In the genomic region with DNA sequence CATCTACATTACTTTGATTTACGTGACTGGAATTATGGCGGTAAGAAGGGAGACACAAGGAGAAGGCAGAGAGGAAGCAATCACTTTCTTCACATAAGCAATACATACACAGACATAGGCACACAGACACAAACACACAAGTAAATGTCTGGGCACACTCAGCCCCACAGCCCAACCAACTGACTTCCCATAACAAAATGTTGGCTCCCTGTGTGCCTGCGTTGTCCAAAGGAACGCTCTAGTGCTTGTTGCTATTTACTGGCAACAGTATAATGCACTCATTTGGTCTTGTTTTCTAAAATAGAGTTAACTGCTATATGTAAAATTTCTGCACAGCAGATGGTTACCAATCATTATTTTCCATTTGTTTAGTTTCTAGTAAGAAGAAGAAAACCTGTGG, we compare ENCODE assay signal across 25 cellular contexts. TPM values are rescaled to one million over a fixed set of nuclear protein-coding genes. Genes with fewer than 3 reads are reported as not detected.
"Had no signal": no experiment of that assay in that cellular context is flagged by ENCODE, and none has a peak within 500 bp of the region (broad histone marks: within the 10 kb centered on the region; RNA-seq: fewer than 3 reads in every experiment).

No MANE protein-coding gene starts in this region.

- H3K79me2 ChIP-seq: parathyroid adenoma had no signal

- DNase-seq: activated CD4-positive, alpha-beta T cell treated with anti-CD3 and anti-CD28 coated beads, Interleukin-2, amount 10 ng/mL, durations not matched to agents 7 days and 5 days; activated CD4-positive, CD25-positive, alpha-beta regulatory T cell treated with anti-CD3 and anti-CD28 coated beads, Interleukin-2, amount 50 U/mL, for 72 hours; activated CD8-positive, alpha-beta memory T cell treated with anti-CD3 and anti-CD28 coated beads, Interleukin-2, amount 10 ng/mL, durations not matched to agents 7 days and 5 days; activated CD8-positive, alpha-beta T cell treated with anti-CD3 and anti-CD28 coated beads for 36 hours; activated gamma-delta T cell; activated naive CD4-positive, alpha-beta T cell treated with anti-CD3 and anti-CD28 coated beads, Interleukin-2, amount 50 U/mL, for 16 hours; activated naive CD8-positive, alpha-beta T cell treated with anti-CD3 and anti-CD28 coated beads, Interleukin-2, amount 50 U/mL, for 24 hours; activated T-cell treated with anti-CD3 and anti-CD28 coated beads for 4 hours; central memory CD4-positive, alpha-beta T cell; colonic mucosa; glutamatergic neuron; natural killer cell; sigmoid colon; SJCRH30; stimulated activated CD4-positive, alpha-beta T cell treated with anti-CD3 and anti-CD28 coated beads, Interleukin-2, amount 100 ng/mL, for 48 hours; stimulated activated CD8-positive, alpha-beta memory T cell treated with anti-CD3 and anti-CD28 coated beads, Interleukin-4, amount 100 ng/mL, for 48 hours; stimulated activated naive B cell treated with anti-CD40 and anti-IgM and Interleukin-4, amounts not matched to agents 10 μg/mL and 1 μg/mL and 100 μg/mL, for 72 hours; T-cell; upper lobe of right lung had no signal

- H3K9me3 Mint-ChIP-seq: activated CD4-positive, alpha-beta T cell treated with anti-CD3 and anti-CD28 coated beads, Interleukin-2, amount 10 ng/mL, durations not matched to agents 7 days and 5 days; activated CD8-positive, alpha-beta T cell treated with anti-CD3 and anti-CD28 coated beads for 36 hours; stimulated activated naive B cell treated with anti-CD40 and anti-IgM and Interleukin-4, amounts not matched to agents 10 μg/mL and 1 μg/mL and 100 μg/mL, for 72 hours; T-helper 2 cell treated with Interferon-gamma antibody and Interleukin-4, amounts not matched to agents 5 μg/mL and 100 μg/mL, for 36 hours had no signal

- H3K4me1 ChIP-seq: colonic mucosa, upper lobe of right lung had no signal

- H3K4me3 Mint-ChIP-seq: activated CD4-positive, alpha-beta T cell treated with anti-CD3 and anti-CD28 coated beads, Interleukin-2, amount 10 ng/mL, durations not matched to agents 7 days and 5 days; activated CD8-positive, alpha-beta memory T cell treated with anti-CD3 and anti-CD28 coated beads, Interleukin-2, amount 10 ng/mL, durations not matched to agents 7 days and 5 days; activated CD8-positive, alpha-beta T cell treated with anti-CD3 and anti-CD28 coated beads for 36 hours; activated naive CD8-positive, alpha-beta T cell treated with anti-CD3 and anti-CD28 coated beads, Interleukin-2, amount 50 U/mL, for 24 hours; natural killer cell; stimulated activated naive B cell treated with anti-CD40 and anti-IgM and Interleukin-4, amounts not matched to agents 10 μg/mL and 1 μg/mL and 100 μg/mL, for 72 hours; T-cell; T-helper 2 cell treated with Interferon-gamma antibody and Interleukin-4, amounts not matched to agents 5 μg/mL and 100 μg/mL, for 36 hours had no signal

- H3K36me3 Mint-ChIP-seq: activated CD8-positive, alpha-beta memory T cell treated with anti-CD3 and anti-CD28 coated beads, Interleukin-2, amount 10 ng/mL, durations not matched to agents 7 days and 5 days; natural killer cell; stimulated activated naive B cell treated with anti-CD40 and anti-IgM and Interleukin-4, amounts not matched to agents 10 μg/mL and 1 μg/mL and 100 μg/mL, for 72 hours; T-cell had no signal

- H3K27ac ChIP-seq: colonic mucosa, neutrophil, parathyroid adenoma, sigmoid colon, SJCRH30, upper lobe of right lung, VCaP had no signal

- H3K4me1 Mint-ChIP-seq: activated CD4-positive, alpha-beta T cell treated with anti-CD3 and anti-CD28 coated beads, Interleukin-2, amount 10 ng/mL, durations not matched to agents 7 days and 5 days; activated CD8-positive, alpha-beta memory T cell treated with anti-CD3 and anti-CD28 coated beads, Interleukin-2, amount 10 ng/mL, durations not matched to agents 7 days and 5 days; activated naive CD8-positive, alpha-beta T cell treated with anti-CD3 and anti-CD28 coated beads, Interleukin-2, amount 50 U/mL, for 24 hours; natural killer cell; stimulated activated naive B cell treated with anti-CD40 and anti-IgM and Interleukin-4, amounts not matched to agents 10 μg/mL and 1 μg/mL and 100 μg/mL, for 72 hours; T-cell had no signal

- H3K27me3 ChIP-seq: colonic mucosa, neutrophil, sigmoid colon, SJCRH30, upper lobe of right lung had no signal

- H3K4me2 ChIP-seq: smooth muscle cell had no signal

- H3K4me3 ChIP-seq: colonic mucosa, lung, sigmoid colon, SJCRH30, smooth muscle cell, upper lobe of right lung had no signal

- H3K36me3 ChIP-seq: colonic mucosa, neutrophil, sigmoid colon, SJCRH30, upper lobe of right lung had no signal

- H3K27ac Mint-ChIP-seq: activated CD4-positive, alpha-beta T cell treated with anti-CD3 and anti-CD28 coated beads, Interleukin-2, amount 10 ng/mL, durations not matched to agents 7 days and 5 days; activated CD8-positive, alpha-beta memory T cell treated with anti-CD3 and anti-CD28 coated beads, Interleukin-2, amount 10 ng/mL, durations not matched to agents 7 days and 5 days; activated CD8-positive, alpha-beta T cell treated with anti-CD3 and anti-CD28 coated beads for 36 hours; activated naive CD8-positive, alpha-beta T cell treated with anti-CD3 and anti-CD28 coated beads, Interleukin-2, amount 50 U/mL, for 24 hours; natural killer cell; stimulated activated naive B cell treated with anti-CD40 and anti-IgM and Interleukin-4, amounts not matched to agents 10 μg/mL and 1 μg/mL and 100 μg/mL, for 72 hours; T-cell; T-helper 2 cell treated with Interferon-gamma antibody and Interleukin-4, amounts not matched to agents 5 μg/mL and 100 μg/mL, for 36 hours had no signal

- H3K9me3 ChIP-seq: colonic mucosa, neutrophil, sigmoid colon, SJCRH30, upper lobe of right lung had no signal

- H2AFZ ChIP-seq: parathyroid adenoma had no signal

- ATAC-seq: activated CD8-positive, alpha-beta memory T cell treated with anti-CD3 and anti-CD28 coated beads, Interleukin-2, amount 10 ng/mL, durations not matched to agents 7 days and 5 days; activated CD8-positive, alpha-beta T cell treated with anti-CD3 and anti-CD28 coated beads for 36 hours; activated naive CD8-positive, alpha-beta T cell treated with anti-CD3 and anti-CD28 coated beads, Interleukin-2, amount 50 U/mL, for 24 hours; natural killer cell; stimulated activated naive B cell treated with anti-CD40 and anti-IgM and Interleukin-4, amounts not matched to agents 10 μg/mL and 1 μg/mL and 100 μg/mL, for 72 hours; T-cell; upper lobe of right lung had no signal

- H3K9ac ChIP-seq: parathyroid adenoma had no signal

- H3K27me3 Mint-ChIP-seq: activated CD4-positive, alpha-beta T cell treated with anti-CD3 and anti-CD28 coated beads, Interleukin-2, amount 10 ng/mL, durations not matched to agents 7 days and 5 days; activated CD8-positive, alpha-beta memory T cell treated with anti-CD3 and anti-CD28 coated beads, Interleukin-2, amount 10 ng/mL, durations not matched to agents 7 days and 5 days; activated CD8-positive, alpha-beta T cell treated with anti-CD3 and anti-CD28 coated beads for 36 hours; activated naive CD8-positive, alpha-beta T cell treated with anti-CD3 and anti-CD28 coated beads, Interleukin-2, amount 50 U/mL, for 24 hours; stimulated activated naive B cell treated with anti-CD40 and anti-IgM and Interleukin-4, amounts not matched to agents 10 μg/mL and 1 μg/mL and 100 μg/mL, for 72 hours; T-cell had no signal

RNA-seq across cellular contexts. Expression of a gene that starts 16.5 kb away (rescaled TPM):
- total RNA-seq: activated CD4-positive, alpha-beta T cell treated with anti-CD3 and anti-CD28 coated beads, Interleukin-2, amount 10 ng/mL, durations not matched to agents 7 days and 5 days; activated CD8-positive, alpha-beta memory T cell treated with anti-CD3 and anti-CD28 coated beads, Interleukin-2, amount 10 ng/mL, durations not matched to agents 7 days and 5 days; activated CD8-positive, alpha-beta T cell treated with anti-CD3 and anti-CD28 coated beads for 36 hours; natural killer cell had no signal
